ENCODE assay signal across 17 cellular contexts in the genomic region with DNA sequence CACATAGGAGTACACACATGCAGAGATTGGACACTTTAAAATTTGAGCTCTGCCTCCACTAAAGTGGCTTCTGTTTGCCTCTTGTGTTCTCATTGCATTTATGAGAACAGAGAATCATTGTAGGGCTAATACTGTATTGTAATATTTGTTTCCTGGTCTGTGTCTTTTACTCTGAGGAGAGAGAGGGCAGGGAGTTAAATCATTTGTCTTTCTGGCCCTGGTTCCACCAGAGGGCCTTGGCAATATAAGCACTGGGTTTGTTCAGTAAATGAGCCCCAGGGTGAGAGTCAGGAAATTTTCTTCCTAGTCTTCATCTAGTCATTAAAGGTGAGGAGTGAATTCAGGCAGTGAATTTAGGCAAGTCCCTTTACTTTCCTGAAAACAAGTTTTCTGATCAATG.
DNase-seq lines count a peak whose midpoint lies in the region; ATAC-seq and TF ChIP-seq lines count a peak whose summit lies in the region.
"Had no signal": no experiment of that assay in that cellular context is flagged by ENCODE, and none has a peak within 500 bp of the region (broad histone marks: within the 10 kb centered on the region; RNA-seq: fewer than 3 reads in every experiment).

No MANE protein-coding gene starts in this region.

- peaks cover 68% of the 10 kb centered on the region for H3K4me1 Mint-ChIP-seq in type B pancreatic cell (ENCODE audit: unreplicated experiment)

- H3K36me3 Mint-ChIP-seq in type B pancreatic cell, result peaks cover 4% of the 10 kb centered on the region

- TF ChIP-seq CTCF in left ventricle myocardium inferior (IDR thresholded peaks at IDR 0.05; ENCODE audit: borderline replicate concordance) (no peak), right atrium auricular region (IDR thresholded peaks at IDR 0.05) (no peak), epithelial cell of proximal tubule (conservative IDR thresholded peaks at IDR 0.05; ENCODE audit: low read depth, low read length) (peak; percentile 30), type B pancreatic cell (conservative IDR thresholded peaks at IDR 0.05) (peak; percentile 31)

- no peaks in the 10 kb centered on the region for H3K9me3 Mint-ChIP-seq in type B pancreatic cell
- H3K9me3 Mint-ChIP-seq: neural crest cell; stimulated activated naive CD8-positive, alpha-beta T cell treated with anti-CD3 and anti-CD28 coated beads, Interleukin-15, Interleukin-2, amounts not matched to agents 100 ng/mL and 50 ng/mL, for 24 hours had no signal

- peak overlapping the region; percentile 34 for H3K27ac ChIP-seq in left ventricle myocardium inferior (replicated peaks)
- peak overlapping the region in 1 of 2 donors; percentile 26 for H3K27ac ChIP-seq in right atrium auricular region
- H3K27ac ChIP-seq in muscle layer of duodenum (ENCODE audit: low read length), result peak overlapping the region; percentile 43

- H3K9me3 ChIP-seq in left ventricle myocardium inferior (replicated peaks) (no peaks in the 10 kb centered on the region), right atrium auricular region (no peaks in the 10 kb centered on the region), muscle layer of duodenum (ENCODE audit: control insufficient read depth in 1 of 2, low read length in 2 of 2) (no peaks in the 10 kb centered on the region)
- H3K9me3 ChIP-seq: HAP-1, heart right ventricle had no signal

- H3K27ac Mint-ChIP-seq in type B pancreatic cell, result peak overlapping the region; percentile 42
- H3K27ac Mint-ChIP-seq: stimulated activated naive CD8-positive, alpha-beta T cell treated with anti-CD3 and anti-CD28 coated beads, Interleukin-15, Interleukin-2, amounts not matched to agents 100 ng/mL and 50 ng/mL, for 24 hours had no signal

- DNase-seq in left ventricle myocardium inferior, result no peak
- no peak for DNase-seq in right atrium auricular region (ENCODE audit: low spot score)
- no peak for DNase-seq in epithelial cell of proximal tubule (ENCODE audit: low read depth)
- no peak for DNase-seq in type B pancreatic cell (ENCODE audit: extremely low spot score, unreplicated experiment)
- no peak for DNase-seq in GOT3 (lab: John Stamatoyannopoulos, UW)
- DNase-seq: ACHN; activated naive CD4-positive, alpha-beta T cell; heart right ventricle; left cardiac atrium; NCI-H2081; NK-92 treated with Interleukin-12 subunit alpha and Interleukin-12 subunit beta, amount 100 ng/mL, for 24 hours had no signal

- H3K4me3 ChIP-seq in left ventricle myocardium inferior (no peak overlapping the region), right atrium auricular region (no peak overlapping the region), epithelial cell of proximal tubule (ENCODE audit: low read depth, low read length) (no peak overlapping the region), muscle layer of duodenum (ENCODE audit: low read depth in 1 of 2, low read length in 2 of 2) (no peak overlapping the region)
- H3K4me3 ChIP-seq: HAP-1, heart right ventricle had no signal

- H3K27me3 ChIP-seq in left ventricle myocardium inferior (ENCODE audit: low read depth) (no peaks in the 10 kb centered on the region), right atrium auricular region (no peaks in the 10 kb centered on the region), muscle layer of duodenum (ENCODE audit: low read depth, low read length) (no peaks in the 10 kb centered on the region)
- H3K27me3 ChIP-seq: heart right ventricle had no signal

- ATAC-seq in HG03565 (IDR thresholded peaks at IDR 0.05; ENCODE audit: unreplicated experiment), result no peak
- ATAC-seq in GM21526 (IDR thresholded peaks at IDR 0.05; ENCODE audit: low FRiP score, unreplicated experiment), result no peak
- ATAC-seq: left cardiac atrium had no signal

- H3K4me1 ChIP-seq in left ventricle myocardium inferior (peaks cover 90% of the 10 kb centered on the region), right atrium auricular region (peaks cover 0 to 52% of the 10 kb centered on the region in 2 donors), muscle layer of duodenum (ENCODE audit: control insufficient read depth in 1 of 2, insufficient read depth in 2 of 2, low read length in 2 of 2) (peaks cover 36 to 41% of the 10 kb centered on the region in 2 donors)

- H3K4me3 Mint-ChIP-seq in type B pancreatic cell, result peak overlapping the region; percentile 46
- H3K4me3 Mint-ChIP-seq: neural crest cell; stimulated activated naive CD8-positive, alpha-beta T cell treated with anti-CD3 and anti-CD28 coated beads, Interleukin-15, Interleukin-2, amounts not matched to agents 100 ng/mL and 50 ng/mL, for 24 hours had no signal

- H3K36me3 ChIP-seq in left ventricle myocardium inferior (no peaks in the 10 kb centered on the region), right atrium auricular region (no peaks in the 10 kb centered on the region), muscle layer of duodenum (ENCODE audit: control insufficient read depth in 1 of 2, insufficient read depth in 2 of 2, low read length in 2 of 2) (no peaks in the 10 kb centered on the region)
- H3K36me3 ChIP-seq: HAP-1, heart right ventricle had no signal

- intact Hi-C loops in left ventricle myocardium inferior (cut with micrococcal nuclease), result no loop called here

- peaks cover 26% of the 10 kb centered on the region for H3K27me3 Mint-ChIP-seq in type B pancreatic cell
- H3K27me3 Mint-ChIP-seq: stimulated activated naive CD8-positive, alpha-beta T cell treated with anti-CD3 and anti-CD28 coated beads, Interleukin-15, Interleukin-2, amounts not matched to agents 100 ng/mL and 50 ng/mL, for 24 hours had no signal

Comparison
In these comparisons a context has a peak if more than half of its experiments do, and no peak if none do; other contexts are left out.
1. CTCF ChIP-seq: peak in epithelial cell of proximal tubule (single experiment) and type B pancreatic cell (single experiment); none in left ventricle myocardium inferior (single experiment) and right atrium auricular region (0 of 2).